Comparison of ENCODE assay signal across 10 cellular contexts in the genomic region with DNA sequence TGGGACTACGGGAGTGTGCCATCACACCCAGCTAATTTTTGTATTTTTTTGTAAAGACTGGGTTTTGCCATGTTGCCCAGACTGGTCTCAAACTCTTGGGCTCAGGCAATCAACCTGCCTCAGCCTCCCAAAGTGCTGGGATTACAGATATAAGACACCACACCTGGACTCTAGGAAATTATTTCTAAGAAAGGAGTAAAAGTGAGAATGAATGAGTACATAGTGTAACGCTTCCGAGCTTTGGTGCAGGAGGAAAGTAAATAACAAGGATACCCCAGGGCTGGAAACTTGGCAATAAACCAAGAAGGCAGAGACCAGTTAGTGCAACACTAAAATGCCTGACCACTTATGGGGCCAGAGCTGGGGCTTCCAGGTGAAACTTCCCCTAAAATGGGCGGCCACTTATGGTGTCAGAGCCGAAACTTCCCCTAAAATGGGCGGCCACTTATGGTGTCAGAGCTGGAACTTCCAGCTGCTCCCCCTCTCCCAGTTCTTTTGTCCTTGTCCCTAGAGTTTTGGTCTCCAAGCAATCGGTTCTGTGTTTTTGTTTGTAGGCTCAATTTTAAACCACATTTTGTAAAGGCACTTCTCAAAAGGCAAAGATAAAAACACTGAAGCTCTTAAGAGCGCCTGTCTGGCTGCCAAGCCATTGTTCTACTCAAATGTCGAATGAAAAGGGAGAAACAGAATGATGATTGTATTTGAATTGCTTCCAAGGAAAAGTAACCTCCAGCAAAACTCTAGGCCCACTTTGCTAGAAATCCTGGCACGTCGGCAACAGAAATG.
DNase-seq lines count a peak whose midpoint lies in the region; ATAC-seq and TF ChIP-seq lines count a peak whose summit lies in the region.
"Had no signal": no experiment of that assay in that cellular context is flagged by ENCODE, and none has a peak within 500 bp of the region (broad histone marks: within the 10 kb centered on the region; RNA-seq: fewer than 3 reads in every experiment).

No MANE protein-coding gene starts in this region.

- H2AFZ ChIP-seq in GM23338 (no peak overlapping the region), parathyroid adenoma (no peak overlapping the region)

- TF ChIP-seq POLR2A in erythroblast (IDR thresholded peaks at IDR 0.05; ENCODE audit: low read length), result no peak

- H3K4me1 ChIP-seq in GM23338 (ENCODE audit: insufficient read depth) (peaks cover 44% of the 10 kb centered on the region), parathyroid adenoma (no peaks in the 10 kb centered on the region)

- H3K9me2 ChIP-seq in GM23338 (ENCODE audit: insufficient read depth), result no peaks in the 10 kb centered on the region

- H3K4me1 Mint-ChIP-seq in GM23338, result peaks cover 49% of the 10 kb centered on the region

- no peak overlapping the region for H3K9ac ChIP-seq in parathyroid adenoma

- peaks cover 14% of the 10 kb centered on the region for H3K27me3 Mint-ChIP-seq in GM23338 (ENCODE audit: insufficient read depth, low read depth, poor library complexity)

- peak overlapping the region; percentile 92 for H3K27ac Mint-ChIP-seq in GM23338

- H4K20me1 ChIP-seq in GM23338 (replicated peaks; ENCODE audit: insufficient read depth), result peaks cover 6% of the 10 kb centered on the region

- H3K9me3 Mint-ChIP-seq in GM23338, result no peaks in the 10 kb centered on the region; the same call in 2 of the 3 replicates

- peaks cover 13% of the 10 kb centered on the region; the same call in 1 of the 2 replicates for H3F3A ChIP-seq in GM23338 (replicated peaks; ENCODE audit: low read depth)

- H3K4me2 ChIP-seq in GM23338 (peak overlapping the region; percentile 37; the same call in 1 of the 2 replicates), parathyroid adenoma (ENCODE audit: low read length) (no peak overlapping the region)

- peak overlapping the region; percentile 89 for H3K27ac ChIP-seq in GM23338 (ENCODE audit: low read depth)
- peak overlapping the region; percentile 68 for H3K27ac ChIP-seq in parathyroid adenoma

- H3K27me3 ChIP-seq in GM23338 (ENCODE audit: insufficient read depth), result no peaks in the 10 kb centered on the region
- H3K27me3 ChIP-seq in parathyroid adenoma (ENCODE audit: control insufficient read depth, insufficient read depth, low read length), result no peaks in the 10 kb centered on the region

- no peak for TF ChIP-seq CTCF in GM23338 (conservative IDR thresholded peaks at IDR 0.05; ENCODE audit: low read depth in 2 of 2)
- no peak for TF ChIP-seq CTCF in fibroblast of mammary gland (conservative IDR thresholded peaks at IDR 0.05; ENCODE audit: control insufficient read depth, insufficient read depth, low read depth, low read length)
- TF ChIP-seq CTCF in parathyroid adenoma (IDR thresholded peaks at IDR 0.05), result no peak

- H3K4me3 ChIP-seq in GM23338, result no peak overlapping the region
- no peak overlapping the region for H3K4me3 ChIP-seq in fibroblast of mammary gland (ENCODE audit: control insufficient read depth, low read depth, low read length)
- no peak overlapping the region for H3K4me3 ChIP-seq in parathyroid adenoma (ENCODE audit: low read depth, low read length)

- peak; percentile 14; the same call in 1 of the 3 replicates for ATAC-seq in GM23338
- no peak for ATAC-seq in HG02642 (IDR thresholded peaks at IDR 0.05; ENCODE audit: poor library complexity, unreplicated experiment)
- no peak for ATAC-seq in HG03521 (IDR thresholded peaks at IDR 0.05; ENCODE audit: unreplicated experiment)

- H3K36me3 ChIP-seq in GM23338 (ENCODE audit: insufficient read depth) (no peaks in the 10 kb centered on the region), parathyroid adenoma (ENCODE audit: control insufficient read depth, insufficient read depth, low read length) (no peaks in the 10 kb centered on the region)

- no peaks in the 10 kb centered on the region for H3K9me3 ChIP-seq in parathyroid adenoma (ENCODE audit: control insufficient read depth, low read length)

- no peak overlapping the region for H3K4me3 Mint-ChIP-seq in GM23338

- peaks cover 92% of the 10 kb centered on the region for H3K79me2 ChIP-seq in GM23338 (replicated peaks; ENCODE audit: insufficient read depth)
- no peaks in the 10 kb centered on the region for H3K79me2 ChIP-seq in parathyroid adenoma

- H3K36me3 Mint-ChIP-seq in GM23338 (ENCODE audit: low read depth), result peaks cover 8% of the 10 kb centered on the region

- DNase-seq in GM23338 (ENCODE audit: low spot score), result peak; percentile 48
- DNase-seq in NOMO-1 treated with dmso at 0.1 percent for 144 hours (lab: John Stamatoyannopoulos, UW; ENCODE audit: unreplicated experiment), result peak; percentile 89
- peak; percentile 49 for DNase-seq in fibroblast of mammary gland (ENCODE audit: low read depth)
- no peak for DNase-seq in stimulated activated CD4-positive, alpha-beta T cell treated with anti-CD3 and anti-CD28 coated beads, Interleukin-4, amount 100 ng/mL, for 4 hours
- no peak for DNase-seq in erythroblast (lab: John Stamatoyannopoulos, UW)
- DNase-seq: activated CD4-positive, alpha-beta T cell treated with anti-CD3 and anti-CD28 coated beads for 48 hours; effector memory CD4-positive, alpha-beta T cell had no signal

TF ChIP-seq in GM23338, 12 proteins besides CTCF, POLR2A, EP300 and RAD21:
- no peak for TF ChIP-seq EZH2phosphoT487 (IDR thresholded peaks at IDR 0.05; ENCODE audit: unreplicated experiment)
- TF ChIP-seq CREB1 (CRISPR knock-in tag; IDR thresholded peaks at IDR 0.05; ENCODE audit: low read depth), result 0 out of 2 replicates have a peak, but pooled peaks have one; percentile 15

Comparison
In these comparisons a context has a peak if more than half of its experiments do, and no peak if none do; other contexts are left out.
1. DNase-seq: peak in GM23338 (single experiment), NOMO-1 treated with dmso at 0.1 percent for 144 hours (single experiment) and fibroblast of mammary gland (single experiment); none in stimulated activated CD4-positive, alpha-beta T cell treated with anti-CD3 and anti-CD28 coated beads, Interleukin-4, amount 100 ng/mL, for 4 hours (0 of 2) and erythroblast (0 of 2).